Comparison of ENCODE assay signal across 11 cellular contexts in the genomic region with DNA sequence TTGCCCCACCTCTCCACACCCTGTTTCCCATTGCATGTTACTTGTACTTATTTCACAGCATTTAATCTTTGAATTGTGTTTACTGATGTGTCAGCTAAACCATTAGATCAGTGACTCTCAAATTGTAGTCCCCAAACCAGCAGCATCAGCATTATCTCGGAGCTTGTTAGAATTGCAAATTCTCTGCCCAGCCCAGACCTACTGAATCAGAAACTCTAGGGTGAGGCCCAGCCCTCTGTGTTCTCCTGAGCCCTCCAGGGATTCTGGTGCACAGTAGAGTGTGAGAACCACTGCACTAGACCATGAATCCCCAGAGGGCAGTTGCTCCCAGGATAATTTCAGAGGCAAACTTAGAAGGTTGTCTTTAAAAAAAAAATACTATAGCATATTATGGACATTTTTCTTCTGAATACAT. TPM values are rescaled to one million over a fixed set of nuclear protein-coding genes. Genes with fewer than 3 reads are reported as not detected.
A peak's percentile ranks its signal among the peaks of the same experiment; 100 is the strongest.
DNase-seq lines count a peak whose midpoint lies in the region; ATAC-seq and TF ChIP-seq lines count a peak whose summit lies in the region.
"Had no signal": no experiment of that assay in that cellular context is flagged by ENCODE, and none has a peak within 500 bp of the region (broad histone marks: within the 10 kb centered on the region; RNA-seq: fewer than 3 reads in every experiment).

No MANE protein-coding gene starts in this region.

- WGBS in hepatocyte (ENCODE audit: low lambda C conversion rate, missing lambda C conversion rate) = 29% methylated on average over 1 of the region's 1 CpG

- TF ChIP-seq CTCF in epithelial cell of esophagus (IDR thresholded peaks at IDR 0.05; ENCODE audit: insufficient read depth, low read depth, low read length, missing control alignments) (no peak), hepatocyte (IDR thresholded peaks at IDR 0.05; ENCODE audit: poor library complexity) (no peak)

- peaks cover 88% of the 10 kb centered on the region for H3K79me2 ChIP-seq in hepatocyte

- no peak overlapping the region for H3K4me2 ChIP-seq in hepatocyte

- H3K4me1 ChIP-seq in hepatocyte (ENCODE audit: insufficient read depth) = peaks cover 14% of the 10 kb centered on the region

- peak; percentile 87 for DNase-seq in epithelial cell of esophagus (ENCODE audit: low read depth)
- no peak for DNase-seq in amniotic stem cell (lab: John Stamatoyannopoulos, UW)
- DNase-seq in hepatocyte (ENCODE audit: low spot score) = no peak
- no peak for DNase-seq in NOMO-1 (lab: John Stamatoyannopoulos, UW; ENCODE audit: unreplicated experiment in 2 of 2)
- DNase-seq: activated T-cell treated with anti-CD3 and anti-CD28 coated beads, Interleukin-2, amount 50 U/mL, for 72 hours; natural killer cell; NCI-H187 treated with DMSO at 0.1 percent for 48 hours had no signal

- H3K9me3 ChIP-seq in hepatocyte (ENCODE audit: low read depth) = no peaks in the 10 kb centered on the region

- no peak overlapping the region for H2AFZ ChIP-seq in hepatocyte

- H3K9me2 ChIP-seq in hepatocyte (replicated peaks; ENCODE audit: insufficient read depth) = no peaks in the 10 kb centered on the region

- no peak overlapping the region for H3K27ac ChIP-seq in hepatocyte

- H3K4me3 ChIP-seq in GM08714 (ENCODE audit: low read length) = peak overlapping the region; percentile 12; the same call in 1 of the 2 replicates
- H3K4me3 ChIP-seq in epithelial cell of esophagus (ENCODE audit: low read length) = peak overlapping the region; percentile 30
- H3K4me3 ChIP-seq in hepatocyte = no peak overlapping the region

- ATAC-seq in GM21367 (IDR thresholded peaks at IDR 0.05; ENCODE audit: unreplicated experiment) (peak; percentile 66), HG03342 (IDR thresholded peaks at IDR 0.05; ENCODE audit: unreplicated experiment) (peak; percentile 75), HG03520 (IDR thresholded peaks at IDR 0.05; ENCODE audit: unreplicated experiment) (no peak)
- ATAC-seq: activated T-cell treated with anti-CD3 and anti-CD28 coated beads, Interleukin-2, amount 50 U/mL, for 72 hours; natural killer cell had no signal

- no peaks in the 10 kb centered on the region for H3K36me3 ChIP-seq in hepatocyte (replicated peaks; ENCODE audit: insufficient read depth, low read depth)

- no peaks in the 10 kb centered on the region for H3K27me3 ChIP-seq in hepatocyte

- no peaks in the 10 kb centered on the region for H4K20me1 ChIP-seq in hepatocyte (ENCODE audit: insufficient read depth, poor library complexity, severe bottlenecking)

RNA-seq across cellular contexts. Expression of a gene that starts 13.0 kb away (rescaled TPM):
- total RNA-seq in hepatocyte = 63.3 and 71.1 TPM in 2 replicates
- 29.4 and 42.1 TPM in 2 replicates for polyA plus RNA-seq in hepatocyte

RNA-seq across cellular contexts. Expression of a gene that starts 45.9 kb away (rescaled TPM):
- not detected in 2 replicates for total RNA-seq in hepatocyte
- not detected in 2 replicates for polyA plus RNA-seq in hepatocyte
- total RNA-seq: activated T-cell treated with anti-CD3 and anti-CD28 coated beads, Interleukin-2, amount 50 U/mL, for 72 hours; natural killer cell had no signal
